In the genomic region with DNA sequence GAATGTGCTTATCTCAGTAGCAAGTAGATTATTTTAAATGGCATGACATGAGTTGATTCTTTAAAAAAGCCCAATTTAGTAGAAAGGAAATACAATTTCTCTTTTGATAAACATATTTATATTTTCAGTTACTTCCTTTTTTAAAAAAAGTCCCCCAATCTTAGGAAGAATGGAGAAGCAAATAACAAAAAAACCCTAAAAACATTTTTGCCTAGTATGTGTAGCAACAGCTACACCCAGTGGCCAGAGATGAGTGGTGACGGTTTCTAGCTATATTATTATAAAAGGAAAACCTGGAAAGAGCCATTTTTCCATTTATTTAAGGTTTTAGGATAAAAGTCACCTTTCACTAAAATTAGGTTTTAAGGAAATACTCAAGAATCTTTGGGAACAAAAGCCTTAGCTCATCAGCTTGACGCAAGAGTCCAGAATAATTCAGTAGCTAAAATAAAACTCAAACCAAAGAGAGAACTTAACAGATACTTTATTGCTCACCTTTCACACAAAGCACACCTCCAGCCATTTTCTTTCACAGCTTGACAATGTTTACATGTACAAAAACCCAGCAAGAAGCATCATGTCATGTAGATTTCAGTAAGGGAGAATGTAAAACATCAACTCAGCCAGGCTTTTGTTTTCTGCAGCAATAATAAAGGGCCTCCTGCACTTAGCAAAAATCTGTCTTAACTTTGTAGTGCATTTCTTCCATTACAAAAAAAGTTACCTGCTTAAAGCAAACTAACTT, we compare ENCODE assay signal across 9 cellular contexts. TPM values are rescaled to one million over a fixed set of nuclear protein-coding genes. Genes with fewer than 3 reads are reported as not detected.
DNase-seq lines count a peak whose midpoint lies in the region; ATAC-seq and TF ChIP-seq lines count a peak whose summit lies in the region.
"Had no signal": no experiment of that assay in that cellular context is flagged by ENCODE, and none has a peak within 500 bp of the region (broad histone marks: within the 10 kb centered on the region; RNA-seq: fewer than 3 reads in every experiment).

No MANE protein-coding gene starts in this region.

- no peak overlapping the region for H3K4me3 Mint-ChIP-seq in CD4-positive, alpha-beta T cell
- no peak overlapping the region for H3K4me3 Mint-ChIP-seq in osteocyte (ENCODE audit: unreplicated experiment)

- H3K4me1 ChIP-seq in fibroblast of lung (ENCODE audit: control insufficient read depth, extremely low read depth, insufficient read depth, low read length): peaks cover 2% of the 10 kb centered on the region

- peak; percentile 57 for ATAC-seq in CD4-positive, alpha-beta T cell (ENCODE audit: poor library complexity)
- no peak for ATAC-seq in HG02970 (IDR thresholded peaks at IDR 0.05; ENCODE audit: low FRiP score, unreplicated experiment)

- DNase-seq in CD4-positive, alpha-beta T cell: peak in 5 of 10 experiments; percentile 1 to 18 (median 6)
- DNase-seq in GM13977 (ENCODE audit: low spot score): peak; percentile 27
- DNase-seq in HT1080 (ENCODE audit: low read depth): peak; percentile 18
- DNase-seq in SW480 (ENCODE audit: low spot score): peak; percentile 29
- peak in 1 of 2 donors; percentile 65 for DNase-seq in fibroblast of lung (ENCODE audit: low read depth in 2 of 2)
- no peak for DNase-seq in osteocyte (ENCODE audit: extremely low spot score, unreplicated experiment)
- DNase-seq in ecto neural progenitor cell (ENCODE audit: low spot score): no peak

- intact Hi-C loops in CD4-positive, alpha-beta T cell (cut with DNase I, micrococcal nuclease): loop anchor here (1.0 to 10.0 kb wide), 5 partner anchors 106 to 1031 kb away; a partner anchor contains a TSS

- H3K36me3 ChIP-seq in fibroblast of lung (ENCODE audit: control insufficient read depth, insufficient read depth, low read length): peaks cover 12% of the 10 kb centered on the region

- in situ Hi-C loops in GM13977 (cut with MboI; ENCODE audit: low pct_unique_long_range_greater_than_20kb, low sequenced_read_pairs, unreplicated experiment): loop anchor here (25.0 kb wide), 1 partner anchor 796 kb away; no protein-coding TSS in a partner anchor

- POLR2A ChIA-PET in CD4-positive, alpha-beta T cell (lab: Charles Lee): interaction anchor here (0.7 to 2.8 kb wide), 4 partner anchors 16 to 112 kb away, joined by 3 to 17 read pairs (median 7); a partner anchor contains a TSS

- no peak overlapping the region for H3K4me2 ChIP-seq in fibroblast of lung (ENCODE audit: extremely low read depth, insufficient read depth, low read length)

- no peak overlapping the region for H3K4me3 ChIP-seq in fibroblast of lung (replicated peaks in 1 of 4; ENCODE audit: control extremely low read depth in 1 of 4, insufficient read depth in 1 of 4, low read depth in 3 of 4, low read length in 4 of 4)
- H3K4me3 ChIP-seq: skin epidermis had no signal

- no peak overlapping the region for H3K9ac ChIP-seq in fibroblast of lung (ENCODE audit: insufficient read depth, low read length)

- CTCF ChIA-PET in CD4-positive, alpha-beta T cell (lab: Charles Lee): interaction anchor here (0.6 to 2.6 kb wide), 6 partner anchors 10 to 118 kb away, joined by 3 to 11 read pairs (median 5); a partner anchor contains a TSS

- H2AFZ ChIP-seq in fibroblast of lung (ENCODE audit: low read length): no peak overlapping the region

- H3K27ac Mint-ChIP-seq in CD4-positive, alpha-beta T cell: no peak overlapping the region
- H3K27ac Mint-ChIP-seq in osteocyte (ENCODE audit: unreplicated experiment): no peak overlapping the region

- H3K4me1 Mint-ChIP-seq in CD4-positive, alpha-beta T cell (ENCODE audit: low read depth): peaks cover 11% of the 10 kb centered on the region
- peaks cover 9% of the 10 kb centered on the region for H3K4me1 Mint-ChIP-seq in osteocyte (ENCODE audit: unreplicated experiment)

- H3K27ac ChIP-seq in CD4-positive, alpha-beta T cell (ENCODE audit: low read depth, low read length): no peak overlapping the region
- no peak overlapping the region for H3K27ac ChIP-seq in fibroblast of lung (ENCODE audit: insufficient read depth, low read length)
- H3K27ac ChIP-seq: skin epidermis had no signal

- H3K79me2 ChIP-seq in fibroblast of lung (ENCODE audit: control insufficient read depth, insufficient read depth, low read length): no peaks in the 10 kb centered on the region

- H3K27me3 ChIP-seq in CD4-positive, alpha-beta T cell (ENCODE audit: control insufficient read depth, insufficient read depth, low read length): no peaks in the 10 kb centered on the region
- no peaks in the 10 kb centered on the region for H3K27me3 ChIP-seq in fibroblast of lung (ENCODE audit: control insufficient read depth, insufficient read depth, low read length)

- no peaks in the 10 kb centered on the region for H4K20me1 ChIP-seq in fibroblast of lung (ENCODE audit: control insufficient read depth, extremely low read depth, insufficient read depth, low read length)

- H3K27me3 Mint-ChIP-seq in CD4-positive, alpha-beta T cell: no peaks in the 10 kb centered on the region
- no peaks in the 10 kb centered on the region for H3K27me3 Mint-ChIP-seq in osteocyte (ENCODE audit: unreplicated experiment)

- no peaks in the 10 kb centered on the region for H3K9me3 Mint-ChIP-seq in CD4-positive, alpha-beta T cell
- no peaks in the 10 kb centered on the region for H3K9me3 Mint-ChIP-seq in osteocyte (ENCODE audit: unreplicated experiment)

- TF ChIP-seq CTCF in CD4-positive, alpha-beta T cell (IDR thresholded peaks at IDR 0.05): peak; percentile 94
- peak; percentile 82 for TF ChIP-seq CTCF in GM13977 (IDR thresholded peaks at IDR 0.05; ENCODE audit: extremely low read depth, insufficient read depth, missing control alignments)
- TF ChIP-seq CTCF in fibroblast of lung (conservative IDR thresholded peaks at IDR 0.05 in 1 of 2, IDR thresholded peaks at IDR 0.05 in 1 of 2; ENCODE audit: low read depth in 1 of 2, low read length in 2 of 2): peak; percentile 84 to 90
- peak; percentile 81 for TF ChIP-seq CTCF in osteocyte (IDR thresholded peaks at IDR 0.05)

- H3K9me3 ChIP-seq in CD4-positive, alpha-beta T cell (ENCODE audit: control insufficient read depth, low read length): no peaks in the 10 kb centered on the region
- H3K9me3 ChIP-seq in fibroblast of lung (ENCODE audit: control insufficient read depth, insufficient read depth, low read depth, low read length): no peaks in the 10 kb centered on the region

- H3K36me3 Mint-ChIP-seq in CD4-positive, alpha-beta T cell (ENCODE audit: low read depth): peaks cover 48% of the 10 kb centered on the region
- peaks cover 25% of the 10 kb centered on the region for H3K36me3 Mint-ChIP-seq in osteocyte (ENCODE audit: unreplicated experiment)

RNA-seq across cellular contexts. Expression of a gene that starts 15.7 kb away (rescaled TPM):
- total RNA-seq in CD4-positive, alpha-beta T cell: 10 to 100 TPM; 20.1 to 21.6 TPM
- total RNA-seq in HT1080 (2014; rRNA removed; shearing (Covaris generic)): 25.7 and 38.0 TPM in 2 replicates
- polyA plus RNA-seq in HT1080 (2015; cell fraction: cytosol; rRNA removed): 53.5 and 70.5 TPM in 2 replicates
- 82.0 and 84.1 TPM in 2 replicates for polyA plus RNA-seq in HT1080 (2015; cell fraction: nucleus; rRNA removed)
- total RNA-seq in fibroblast of lung: 16.2 and 19.0 TPM in 2 replicates
- 243 and 312 TPM in 2 replicates for polyA plus RNA-seq in fibroblast of lung
- 159 and 173 TPM in 2 replicates for polyA plus RNA-seq in fibroblast of lung (2012)
- polyA minus RNA-seq in fibroblast of lung (ENCODE audit: low replicate concordance): 46.4 and 47.8 TPM in 2 replicates
- total RNA-seq in osteocyte: 58.6 and 66.8 TPM in 2 replicates

Comparison
In these comparisons a context has a peak if more than half of its experiments do, and no peak if none do; other contexts are left out.
1. DNase-seq: peak in GM13977 (single experiment), HT1080 (single experiment) and SW480 (single experiment); none in osteocyte (single experiment) and ecto neural progenitor cell (single experiment).
2. Peak in every context shown above with its lines, with median percentiles within 50 percentile points of each other: CTCF ChIP-seq.